In genomic region chr5:175870820-175871447, GRCh38 we compare ENCODE assay signal across 24 cellular contexts. TPM values are rescaled to one million over a fixed set of nuclear protein-coding genes. Genes with fewer than 3 reads are reported as not detected.
A peak's percentile ranks its signal among the peaks of the same experiment; 100 is the strongest.
DNase-seq lines count a peak whose midpoint lies in the region; ATAC-seq and TF ChIP-seq lines count a peak whose summit lies in the region.
"Had no signal": no experiment of that assay in that cellular context is flagged by ENCODE, and none has a peak within 500 bp of the region (broad histone marks: within the 10 kb centered on the region; RNA-seq: fewer than 3 reads in every experiment).

No MANE protein-coding gene starts in this region.

- H3K4me1 ChIP-seq in SK-N-SH (ENCODE audit: control insufficient read depth in 1 of 2, insufficient read depth in 2 of 2, low read depth in 1 of 2, low read length in 1 of 2), result peaks cover 0 to 22% of the 10 kb centered on the region in 2 experiments; a peak in 1 of 4 replicates
- peaks cover 10% of the 10 kb centered on the region for H3K4me1 ChIP-seq in iPS DF 6.9 (ENCODE audit: control insufficient read depth, insufficient read depth, low read length)
- peaks cover 6% of the 10 kb centered on the region for H3K4me1 ChIP-seq in ovary (ENCODE audit: insufficient read depth)
- H3K4me1 ChIP-seq: BLaER1 had no signal

- H3K36me3 Mint-ChIP-seq in WTC11, result no peaks in the 10 kb centered on the region
- H3K36me3 Mint-ChIP-seq: natural killer cell had no signal

- 54% methylated on average over 12 of the region's 12 CpGs for WGBS in SK-N-SH (ENCODE audit: low lambda C conversion rate)
- no CpG with 5 or more reads among the region's 12 CpGs for WGBS in iPS DF 6.9 (ENCODE audit: insufficient coverage, insufficient read length)
- WGBS in ovary, 3 donors, result 31 to 35% (median 34%) methylated on average over 11 to 12 of the region's 12 CpGs

- peaks cover 52% of the 10 kb centered on the region for H3K4me1 Mint-ChIP-seq in WTC11

- H3K9me3 Mint-ChIP-seq in WTC11, result no peaks in the 10 kb centered on the region
- H3K9me3 Mint-ChIP-seq: activated B cell treated with CpG ODN at 0.5 μM for 24 hours; natural killer cell; stimulated activated naive CD8-positive, alpha-beta T cell treated with anti-CD3 and anti-CD28 coated beads, Interleukin-15, Interleukin-2, amounts not matched to agents 100 ng/mL and 50 ng/mL, for 24 hours had no signal

- no peak overlapping the region for H3K27ac ChIP-seq in SK-N-SH (ENCODE audit: low read depth in 2 of 2, low read length in 1 of 2)
- H3K27ac ChIP-seq in iPS DF 6.9 (ENCODE audit: low read length), result no peak overlapping the region
- H3K27ac ChIP-seq in ovary, result no peak overlapping the region
- H3K27ac ChIP-seq: BLaER1, heart left ventricle, sigmoid colon had no signal

- no peak for TF ChIP-seq RAD21 in SK-N-SH (IDR thresholded peaks at IDR 0.05; ENCODE audit: low read length)

- intact Hi-C loops in posterior vena cava (cut with DNase I), result no loop called here
- intact Hi-C loops in ovary (cut with DNase I), result no loop called here

- no peak overlapping the region for H3K4me3 ChIP-seq in SK-N-SH (ENCODE audit: low read depth in 2 of 2, low read length in 1 of 2)
- H3K4me3 ChIP-seq in iPS DF 6.9 (ENCODE audit: low read length), result peak overlapping the region; percentile 50; the same call in 1 of the 2 replicates
- no peak overlapping the region for H3K4me3 ChIP-seq in ovary
- H3K4me3 ChIP-seq: BLaER1, GM12878, heart left ventricle, K562, sigmoid colon had no signal

- H3F3A ChIP-seq in SK-N-SH (replicated peaks; ENCODE audit: insufficient read depth), result no peaks in the 10 kb centered on the region

- H3K9me3 ChIP-seq in SK-N-SH (no peaks in the 10 kb centered on the region), iPS DF 6.9 (ENCODE audit: control insufficient read depth, insufficient read depth, low read length) (no peaks in the 10 kb centered on the region), ovary (peaks cover 0 to 2% of the 10 kb centered on the region in 2 donors)
- H3K9me3 ChIP-seq: BLaER1, heart left ventricle, sigmoid colon had no signal

- no peak overlapping the region for H2AFZ ChIP-seq in SK-N-SH (ENCODE audit: low read depth)

- H3K27me3 ChIP-seq in SK-N-SH (ENCODE audit: insufficient read depth) (peaks cover 11% of the 10 kb centered on the region; the same call in 1 of the 2 replicates), iPS DF 6.9 (ENCODE audit: control insufficient read depth, insufficient read depth, low read length) (peaks cover 3% of the 10 kb centered on the region; the same call in 1 of the 2 replicates), ovary (peaks cover 3% of the 10 kb centered on the region)

- TF ChIP-seq CTCF in SK-N-SH (IDR thresholded peaks at IDR 0.05) (no peak), WTC11 (IDR thresholded peaks at IDR 0.05) (no peak), ovary (IDR thresholded peaks at IDR 0.05) (no peak)

- CTCF ChIA-PET in SK-N-SH (lab: Yijun Ruan, JAX), result interaction anchor here (0.7 to 22.1 kb wide), 13 partner anchors 9 to 759 kb away, joined by 3 to 338 read pairs (median 8); no protein-coding TSS in a partner anchor
- CTCF ChIA-PET in WTC11 (lab: Charles Lee), result interaction anchor here (0.6 to 5.8 kb wide), 27 partner anchors 8 to 523 kb away, joined by 3 to 149 read pairs (median 5); no protein-coding TSS in a partner anchor

- H3K4me2 ChIP-seq in SK-N-SH, result no peak overlapping the region
- H3K4me2 ChIP-seq: BLaER1 had no signal

- H3K27ac Mint-ChIP-seq in WTC11, result no peak overlapping the region
- H3K27ac Mint-ChIP-seq: activated B cell treated with CpG ODN at 0.5 μM for 24 hours; activated naive CD4-positive, alpha-beta T cell treated with anti-CD3 and anti-CD28 coated beads, Interleukin-2, amount 50 U/mL, for 24 hours; natural killer cell; stimulated activated naive CD8-positive, alpha-beta T cell treated with anti-CD3 and anti-CD28 coated beads, Interleukin-15, Interleukin-2, amounts not matched to agents 100 ng/mL and 50 ng/mL, for 24 hours had no signal

- H4K20me1 ChIP-seq in SK-N-SH (ENCODE audit: insufficient read depth), result no peaks in the 10 kb centered on the region

- H3K27me3 Mint-ChIP-seq in WTC11 (ENCODE audit: low read depth), result peaks cover 28% of the 10 kb centered on the region

- H3K36me3 ChIP-seq in SK-N-SH (replicated peaks in 1 of 2; ENCODE audit: control insufficient read depth in 1 of 2, insufficient read depth in 2 of 2, low read length in 1 of 2), result no peaks in the 10 kb centered on the region
- no peaks in the 10 kb centered on the region for H3K36me3 ChIP-seq in iPS DF 6.9 (ENCODE audit: control insufficient read depth, insufficient read depth, low read length)
- no peaks in the 10 kb centered on the region for H3K36me3 ChIP-seq in ovary
- H3K36me3 ChIP-seq: BLaER1, heart left ventricle, sigmoid colon had no signal

- no peaks in the 10 kb centered on the region for H3K79me2 ChIP-seq in SK-N-SH (ENCODE audit: insufficient read depth)

- no peak overlapping the region for H3K9ac ChIP-seq in SK-N-SH
- H3K9ac ChIP-seq: BLaER1 had no signal

- no peak for TF ChIP-seq POLR2A in ovary (IDR thresholded peaks at IDR 0.05)

- no peak for ATAC-seq in SK-N-SH treated with all-trans-retinoic acid at 6 μM for 48 hours
- no peak for ATAC-seq in WTC11
- no peak for ATAC-seq in HG03095 (IDR thresholded peaks at IDR 0.05; ENCODE audit: unreplicated experiment)

- H3K9me2 ChIP-seq in SK-N-SH, result no peaks in the 10 kb centered on the region

- POLR2A ChIA-PET in SK-N-SH (lab: Yijun Ruan, JAX), result interaction anchor here (0.9 to 1.9 kb wide), 3 partner anchors 71 to 92 kb away, joined by 3 to 16 read pairs (median 5); no protein-coding TSS in a partner anchor
- POLR2A ChIA-PET in WTC11 (lab: Charles Lee), result interaction anchor here (1.0 to 2.7 kb wide), 4 partner anchors 65 to 141 kb away, joined by 3 to 12 read pairs (median 5); no protein-coding TSS in a partner anchor

- TF ChIP-seq EP300 in SK-N-SH (IDR thresholded peaks at IDR 0.05; ENCODE audit: borderline replicate concordance in 1 of 2, low read depth in 1 of 2, low read length in 1 of 2), result no peak
- no peak for TF ChIP-seq EP300 in ovary (IDR thresholded peaks at IDR 0.05)

- peak overlapping the region; percentile 70 for H3K4me3 Mint-ChIP-seq in WTC11
- H3K4me3 Mint-ChIP-seq: activated B cell treated with CpG ODN at 0.5 μM for 24 hours; activated naive CD4-positive, alpha-beta T cell treated with anti-CD3 and anti-CD28 coated beads, Interleukin-2, amount 50 U/mL, for 24 hours; central memory CD8-positive, alpha-beta T cell; natural killer cell; stimulated activated naive CD8-positive, alpha-beta T cell treated with anti-CD3 and anti-CD28 coated beads, Interleukin-15, Interleukin-2, amounts not matched to agents 100 ng/mL and 50 ng/mL, for 24 hours had no signal

- DNase-seq in SK-N-SH (peak; percentile 47), WTC11 (ENCODE audit: low spot score) (no peak), iPS DF 6.9 (ENCODE audit: low read depth, low spot score) (no peak), posterior vena cava (ENCODE audit: low spot score) (peak; percentile 61), ovary (no peak), HCEC 1CT (no peak)
- DNase-seq: NCI-H1436, sigmoid colon had no signal

TF ChIP-seq in SK-N-SH, 30 proteins besides CTCF, POLR2A, EP300 and RAD21 (continues in another document):
- TF ChIP-seq ELF1 (IDR thresholded peaks at IDR 0.05) (no peak), MAX (IDR thresholded peaks at IDR 0.05; ENCODE audit: low read depth) (no peak), RXRA (IDR thresholded peaks at IDR 0.05; ENCODE audit: borderline replicate concordance, low read depth) (no peak), NRF1 (IDR thresholded peaks at IDR 0.05; ENCODE audit: low read depth, low read length) (no peak), FOSL2 (IDR thresholded peaks at IDR 0.05; ENCODE audit: borderline replicate concordance, low read depth) (no peak), JUND (IDR thresholded peaks at IDR 0.05) (no peak), GABPA (IDR thresholded peaks at IDR 0.05; ENCODE audit: low read depth) (no peak), POLR2AphosphoS5 (IDR thresholded peaks at IDR 0.05; ENCODE audit: low read depth, low read length) (no peak)

TF ChIP-seq in SK-N-SH treated with all-trans-retinoic acid at 6 μM for 48 hours, 23 proteins besides CTCF, POLR2A, EP300 and RAD21 (continues in another document):
- TF ChIP-seq PPARA (CRISPR knock-in tag; IDR thresholded peaks at IDR 0.05; ENCODE audit: borderline replicate concordance) (no peak), GLIS3 (CRISPR knock-in tag; IDR thresholded peaks at IDR 0.05) (no peak), ESRRG (CRISPR knock-in tag; IDR thresholded peaks at IDR 0.05) (no peak), ZC3H10 (CRISPR knock-in tag; IDR thresholded peaks at IDR 0.05) (no peak), ISL1 (CRISPR knock-in tag; IDR thresholded peaks at IDR 0.05) (no peak), ZFP30 (CRISPR knock-in tag; IDR thresholded peaks at IDR 0.05) (no peak), ARNTL (CRISPR knock-in tag; IDR thresholded peaks at IDR 0.05; ENCODE audit: borderline replicate concordance, low read depth) (no peak), TOX (CRISPR knock-in tag; IDR thresholded peaks at IDR 0.05; ENCODE audit: borderline replicate concordance) (no peak), BACH2 (CRISPR knock-in tag; IDR thresholded peaks at IDR 0.05; ENCODE audit: borderline replicate concordance) (no peak), ZNF70 (CRISPR knock-in tag; IDR thresholded peaks at IDR 0.05) (no peak), CSDC2 (CRISPR knock-in tag; IDR thresholded peaks at IDR 0.05) (no peak), SNAI2 (CRISPR knock-in tag; IDR thresholded peaks at IDR 0.05) (no peak)

TF ChIP-seq in WTC11, 78 proteins besides CTCF, POLR2A, EP300 and RAD21 (continues in another document):
- TF ChIP-seq E2F4 (CRISPR knock-in tag; IDR thresholded peaks at IDR 0.05; ENCODE audit: borderline replicate concordance, low read depth), result no peak

RNA-seq across cellular contexts. Expression of gene CPLX2, which starts 0.4 kb away (rescaled TPM):
- polyA plus RNA-seq in SK-N-SH (2012; rRNA removed), result 0.23 and 0.34 TPM in 2 replicates
- polyA plus RNA-seq in SK-N-SH (2012; cell fraction: cytosol; rRNA removed), result 0.35 and 0.76 TPM in 2 replicates
- 0.08 and 0.22 TPM in 2 replicates for polyA plus RNA-seq in SK-N-SH (2012; cell fraction: nucleus; rRNA removed)
- 0.92 to 3.0 TPM (median 1.3 TPM) in 3 replicates for total RNA-seq in WTC11 (2021)
- not detected for total RNA-seq in posterior vena cava
- total RNA-seq in ovary, result under 1 TPM in 1 of 7 donors, not detected in 6; 0.26 TPM
- polyA plus RNA-seq in ovary, result not detected
- total RNA-seq: activated B cell treated with CpG ODN at 0.5 μM for 24 hours, epithelial cell of proximal tubule, fibroblast of villous mesenchyme, heart left ventricle, K562, liver, MCF 10A, natural killer cell, OCI-LY7 had no signal
- polyA plus RNA-seq: heart left ventricle, K562 had no signal

Comparison
In these comparisons a context has a peak if more than half of its experiments do, and no peak if none do; other contexts are left out.
1. DNase-seq: peak in SK-N-SH (single experiment) and posterior vena cava (single experiment); none in WTC11 (single experiment), iPS DF 6.9 (single experiment), ovary (0 of 5) and HCEC 1CT (single experiment).